In the genomic region with DNA sequence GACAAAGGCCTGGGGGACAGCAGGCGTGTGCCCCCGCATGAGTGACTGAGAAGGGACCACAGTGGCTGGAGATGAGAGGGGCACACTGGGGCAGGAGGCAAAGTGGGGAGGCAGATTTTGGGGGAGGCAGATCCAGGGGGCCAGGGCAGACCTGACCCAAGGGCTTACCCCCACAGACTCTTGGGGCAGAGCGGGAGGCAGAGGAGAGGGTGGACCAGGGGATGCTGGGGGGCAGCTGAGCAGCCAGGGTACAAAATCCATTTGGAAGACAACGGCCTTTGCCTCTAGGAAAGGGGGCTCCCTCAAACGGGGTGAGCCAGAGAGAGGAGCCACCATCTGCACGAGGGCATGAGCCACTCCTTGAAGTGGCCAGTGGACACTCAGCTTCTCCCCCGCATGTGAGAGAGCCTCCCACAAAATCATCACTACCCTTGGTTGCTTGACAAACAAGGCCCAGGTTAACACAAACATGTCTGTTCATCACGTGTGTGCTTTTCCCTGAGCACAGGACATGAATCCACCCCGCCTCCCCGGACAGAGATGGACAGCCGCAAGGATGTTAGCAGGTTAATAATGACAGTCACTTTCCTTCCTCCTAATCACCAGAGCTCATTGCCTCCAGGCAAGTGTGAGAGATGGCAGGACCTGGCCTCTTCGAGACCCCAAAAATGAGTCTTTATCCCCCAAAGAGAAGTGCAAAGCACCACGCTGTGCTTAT, we compare ENCODE assay signal across 21 cellular contexts.
DNase-seq lines count a peak whose midpoint lies in the region; TF ChIP-seq lines count a peak whose summit lies in the region.
"Had no signal": no experiment of that assay in that cellular context is flagged by ENCODE, and none has a peak within 500 bp of the region (broad histone marks: within the 10 kb centered on the region; RNA-seq: fewer than 3 reads in every experiment).

No MANE protein-coding gene starts in this region.

- H3K9ac ChIP-seq in neural progenitor cell, result no peak overlapping the region

- H4K20me1 ChIP-seq in neural progenitor cell (ENCODE audit: low read depth), result no peaks in the 10 kb centered on the region

- H3K27ac Mint-ChIP-seq in brain (peak overlapping the region in 3 of 5 experiments; percentile 3 to 32 (median 13)), neural progenitor cell (peak overlapping the region; percentile 73)

- H3K4me1 ChIP-seq in neural progenitor cell, result no peaks in the 10 kb centered on the region

- no peak overlapping the region for H3K4me3 ChIP-seq in neural progenitor cell

- no peaks in the 10 kb centered on the region for H3K79me2 ChIP-seq in neural progenitor cell (ENCODE audit: low read depth)

- no peak overlapping the region for H3K27ac ChIP-seq in neural progenitor cell
- H3K27ac ChIP-seq: 22Rv1, C4-2B had no signal

- H3K36me3 ChIP-seq in neural progenitor cell, result no peaks in the 10 kb centered on the region

- peaks cover 6% of the 10 kb centered on the region for H3K27me3 Mint-ChIP-seq in brain
- peaks cover 7% of the 10 kb centered on the region for H3K27me3 Mint-ChIP-seq in neural progenitor cell (ENCODE audit: insufficient read depth, low read depth)

- no peaks in the 10 kb centered on the region for H3K27me3 ChIP-seq in neural progenitor cell

- H3K4me1 Mint-ChIP-seq in brain (peaks cover 20% of the 10 kb centered on the region), neural progenitor cell (no peaks in the 10 kb centered on the region)
- H3K4me1 Mint-ChIP-seq: CD8-positive, alpha-beta memory T cell had no signal

- H3K4me3 Mint-ChIP-seq in brain, result no peak overlapping the region
- no peak overlapping the region for H3K4me3 Mint-ChIP-seq in neural progenitor cell
- H3K4me3 Mint-ChIP-seq: CD8-positive, alpha-beta memory T cell had no signal

- no peaks in the 10 kb centered on the region for H3K9me3 ChIP-seq in neural progenitor cell (ENCODE audit: low read depth)

- no peak overlapping the region for H2AFZ ChIP-seq in neural progenitor cell (replicated peaks)

- H3K36me3 Mint-ChIP-seq in brain (no peaks in the 10 kb centered on the region), neural progenitor cell (no peaks in the 10 kb centered on the region)
- H3K36me3 Mint-ChIP-seq: CD8-positive, alpha-beta memory T cell had no signal

- no peak overlapping the region for H3K4me2 ChIP-seq in neural progenitor cell

- TF ChIP-seq CTCF in brain (conservative IDR thresholded peaks at IDR 0.05), result no peak
- no peak for TF ChIP-seq CTCF in neural progenitor cell (IDR thresholded peaks at IDR 0.05)

- H3K9me3 Mint-ChIP-seq in brain, result no peaks in the 10 kb centered on the region
- H3K9me3 Mint-ChIP-seq in neural progenitor cell, result no peaks in the 10 kb centered on the region
- H3K9me3 Mint-ChIP-seq: CD8-positive, alpha-beta memory T cell had no signal

- H3F3A ChIP-seq in neural progenitor cell (ENCODE audit: low read depth), result no peaks in the 10 kb centered on the region

- DNase-seq in DMS53 (lab: John Stamatoyannopoulos, UW) (peak; percentile 1), DMS53 treated with DMSO at 0.1 percent for 48 hours (lab: John Stamatoyannopoulos, UW; ENCODE audit: unreplicated experiment) (no peak), neural progenitor cell (ENCODE audit: low spot score) (no peak), ureter (ENCODE audit: low spot score) (peak; percentile 29), anterior cingulate cortex (lab: John Stamatoyannopoulos, UW) (no peak), SHP77 treated with DMSO at 0.1 percent for 48 hours (lab: John Stamatoyannopoulos, UW) (no peak), NCI-H1930 (lab: John Stamatoyannopoulos, UW) (no peak)
- DNase-seq: ACHN; Calu3; CD8-positive, alpha-beta memory T cell; GF-D8; IMR-90; MV-4-11; NCI-H1105 treated with DMSO at 0.1 percent for 48 hours; NCI-H1694; NCI-H2081 treated with DMSO at 0.1 percent for 48 hours; NCI-H2171 treated with DMSO at 0.1 percent for 48 hours; NCI-H524 treated with DMSO at 0.1 percent for 48 hours had no signal

Comparison
In these comparisons a context has a peak if more than half of its experiments do, and no peak if none do; other contexts are left out.
1. DNase-seq: peak in DMS53 (single experiment) and ureter (single experiment); none in DMS53 treated with DMSO at 0.1 percent for 48 hours (single experiment), neural progenitor cell (single experiment), anterior cingulate cortex (0 of 58), SHP77 treated with DMSO at 0.1 percent for 48 hours (single experiment) and NCI-H1930 (0 of 2).